Comparison of ENCODE assay signal across 1 cellular context in genomic region chr14:49585803-49586672, GRCh38.
TF ChIP-seq lines count a peak whose summit lies in the region.

Gene RPS29, minus strand, starts transcription at chr14:49586380. Its CDS starts 34 bp downstream, at chr14:49586346.

TF ChIP-seq in HepG2, 621 proteins besides CTCF, POLR2A, EP300 and RAD21 (continued from another document and continues in another):
- no peak for TF ChIP-seq ZBTB43 (CRISPR knock-in tag; conservative IDR thresholded peaks at IDR 0.05)
- TF ChIP-seq PAX8 (CRISPR knock-in tag; IDR thresholded peaks at IDR 0.05; ENCODE audit: borderline replicate concordance): no peak
- TF ChIP-seq NBN (conservative IDR thresholded peaks at IDR 0.05): no peak
- no peak for TF ChIP-seq MBNL3 (CRISPR knock-in tag; conservative IDR thresholded peaks at IDR 0.05)
- TF ChIP-seq ZNF691 (CRISPR knock-in tag; IDR thresholded peaks at IDR 0.05; ENCODE audit: borderline replicate concordance, low read depth): no peak
- peak; percentile 91 for TF ChIP-seq ZFX (CRISPR knock-in tag; IDR thresholded peaks at IDR 0.05; ENCODE audit: low read depth)
- TF ChIP-seq ZNF704 (CRISPR knock-in tag; IDR thresholded peaks at IDR 0.05; ENCODE audit: borderline replicate concordance): no peak
- no peak for TF ChIP-seq PRMT3 (CRISPR knock-in tag; IDR thresholded peaks at IDR 0.05; ENCODE audit: borderline replicate concordance, low read depth)
- no peak for TF ChIP-seq ZNF20 (CRISPR knock-in tag; IDR thresholded peaks at IDR 0.05)
- TF ChIP-seq HNF1B (CRISPR knock-in tag; IDR thresholded peaks at IDR 0.05): peak; percentile 60
- TF ChIP-seq TAF1 (CRISPR knock-in tag; IDR thresholded peaks at IDR 0.05): peak; percentile 97
- peak; percentile 59; the same call in 1 of the 2 replicates for TF ChIP-seq ZNF580 (CRISPR knock-in tag; IDR thresholded peaks at IDR 0.05; ENCODE audit: borderline replicate concordance, low read depth)
- no peak for TF ChIP-seq SYNCRIP (IDR thresholded peaks at IDR 0.05; ENCODE audit: insufficient read depth, low read depth, low read length)
- TF ChIP-seq HOXA7 (CRISPR knock-in tag; IDR thresholded peaks at IDR 0.05): no peak
- TF ChIP-seq GRHL1 (CRISPR knock-in tag; conservative IDR thresholded peaks at IDR 0.05): no peak
- peak; percentile 71 for TF ChIP-seq SAP130 (CRISPR knock-in tag; IDR thresholded peaks at IDR 0.05; ENCODE audit: low read depth)
- 0 out of 2 replicates have a peak, but pooled peaks have one; percentile 65 for TF ChIP-seq ZNF749 (CRISPR knock-in tag; IDR thresholded peaks at IDR 0.05; ENCODE audit: borderline replicate concordance)
- no peak for TF ChIP-seq ZNF496 (CRISPR knock-in tag; IDR thresholded peaks at IDR 0.05; ENCODE audit: insufficient replicate concordance)
- TF ChIP-seq ETV6 (CRISPR knock-in tag; conservative IDR thresholded peaks at IDR 0.05): peak; percentile 65
- TF ChIP-seq ZMAT5 (CRISPR knock-in tag; IDR thresholded peaks at IDR 0.05; ENCODE audit: borderline replicate concordance, low read depth): no peak
- no peak for TF ChIP-seq ZNF260 (CRISPR knock-in tag; IDR thresholded peaks at IDR 0.05; ENCODE audit: borderline replicate concordance, low read depth)
- TF ChIP-seq ELK4 (CRISPR knock-in tag; IDR thresholded peaks at IDR 0.05; ENCODE audit: borderline replicate concordance): no peak
- no peak for TF ChIP-seq ZNF577 (CRISPR knock-in tag; IDR thresholded peaks at IDR 0.05; ENCODE audit: borderline replicate concordance, low read depth)
- peak; percentile 89; the same call in 1 of the 2 replicates for TF ChIP-seq KDM2A (CRISPR knock-in tag; IDR thresholded peaks at IDR 0.05; ENCODE audit: borderline replicate concordance, low read depth)
- no peak for TF ChIP-seq MLXIP (CRISPR knock-in tag; IDR thresholded peaks at IDR 0.05; ENCODE audit: borderline replicate concordance)
- no peak for TF ChIP-seq ZNF546 (CRISPR knock-in tag; conservative IDR thresholded peaks at IDR 0.05)
- TF ChIP-seq PCBP1 (IDR thresholded peaks at IDR 0.05; ENCODE audit: borderline replicate concordance, low read depth, low read length): no peak
- TF ChIP-seq SNAI1 (CRISPR knock-in tag; IDR thresholded peaks at IDR 0.05; ENCODE audit: borderline replicate concordance): no peak
- TF ChIP-seq DMAP1 (CRISPR knock-in tag; IDR thresholded peaks at IDR 0.05): peak; percentile 98
- no peak for TF ChIP-seq NCOA5 (CRISPR knock-in tag; IDR thresholded peaks at IDR 0.05)
- TF ChIP-seq ZNF773 (CRISPR knock-in tag; IDR thresholded peaks at IDR 0.05; ENCODE audit: borderline replicate concordance): no peak
- TF ChIP-seq DNMT3B (CRISPR knock-in tag; conservative IDR thresholded peaks at IDR 0.05): no peak
- TF ChIP-seq NFKBIZ (CRISPR knock-in tag; IDR thresholded peaks at IDR 0.05): no peak; the same call in 1 of the 2 replicates
- peak; percentile 91 for TF ChIP-seq FOSL2 (CRISPR knock-in tag; IDR thresholded peaks at IDR 0.05)
- TF ChIP-seq ZNF281 (CRISPR knock-in tag; IDR thresholded peaks at IDR 0.05; ENCODE audit: borderline replicate concordance): no peak
- TF ChIP-seq ZNF543 (CRISPR knock-in tag; IDR thresholded peaks at IDR 0.05): no peak; the same call in 1 of the 2 replicates
- TF ChIP-seq SUZ12 (IDR thresholded peaks at IDR 0.05; ENCODE audit: low read depth, low read length): peak; percentile 40
- no peak for TF ChIP-seq HNRNPL (IDR thresholded peaks at IDR 0.05; ENCODE audit: low read depth, low read length)
- TF ChIP-seq ZNF335 (CRISPR knock-in tag; IDR thresholded peaks at IDR 0.05): peak; percentile 94
- TF ChIP-seq MAFF (IDR thresholded peaks at IDR 0.05; ENCODE audit: low read depth, low read length): 0 out of 2 replicates have a peak, but pooled peaks have one; percentile 20
- peak; percentile 100 for TF ChIP-seq ZNF460 (CRISPR knock-in tag; IDR thresholded peaks at IDR 0.05; ENCODE audit: borderline replicate concordance)
- TF ChIP-seq ZNF138 (CRISPR knock-in tag; IDR thresholded peaks at IDR 0.05; ENCODE audit: low read depth): peak; percentile 23; the same call in 1 of the 2 replicates
- TF ChIP-seq ZNF275 (CRISPR knock-in tag; IDR thresholded peaks at IDR 0.05; ENCODE audit: borderline replicate concordance): peak; percentile 45; the same call in 1 of the 2 replicates
- peak; percentile 94 for TF ChIP-seq MYPOP (CRISPR knock-in tag; IDR thresholded peaks at IDR 0.05)
- TF ChIP-seq ZNF33B (CRISPR knock-in tag; IDR thresholded peaks at IDR 0.05): no peak
